In genomic region chr17:67441052-67441738, GRCh38 we compare ENCODE assay signal across 8 cellular contexts.
DNase-seq lines count a peak whose midpoint lies in the region; ATAC-seq, FAIRE-seq and TF ChIP-seq lines count a peak whose summit lies in the region.

No MANE protein-coding gene starts in this region.

- peaks cover 20% of the 10 kb centered on the region for H3K4me1 Mint-ChIP-seq in astrocyte (ENCODE audit: low read depth, unreplicated experiment)

- H4K20me1 ChIP-seq in astrocyte (ENCODE audit: insufficient read depth, low read length), result no peaks in the 10 kb centered on the region

- peak overlapping the region; percentile 71 for H3K9ac ChIP-seq in astrocyte (ENCODE audit: low read length)

- DNase-seq in T-helper 2 cell (peak; percentile 19 to 93 (median 55)), astrocyte (ENCODE audit: low read depth) (peak; percentile 76), lung microvascular endothelial cell (ENCODE audit: low read depth in 2 of 2) (peak; percentile 72 to 85), NCI-H2171 (lab: John Stamatoyannopoulos, UW) (no peak)
- peak; percentile 54 to 63 for DNase-seq in stimulated activated CD8-positive, alpha-beta memory T cell treated with anti-CD3 and anti-CD28 coated beads, Interleukin-2, amount 100 ng/mL, for 1 hour (ENCODE audit: low read depth in 2 of 2)

- peak overlapping the region; percentile 85 for H3K4me2 ChIP-seq in astrocyte (ENCODE audit: low read length)

- TF ChIP-seq CTCF in astrocyte (IDR thresholded peaks at IDR 0.05; ENCODE audit: insufficient read depth, low read depth, low read length), result no peak

- H3K27me3 ChIP-seq in astrocyte (ENCODE audit: insufficient read depth, low read length), result no peaks in the 10 kb centered on the region

- no peaks in the 10 kb centered on the region for H3K36me3 ChIP-seq in astrocyte (ENCODE audit: insufficient read depth, low read length)

- ATAC-seq in HG02870 (IDR thresholded peaks at IDR 0.05; ENCODE audit: unreplicated experiment), result peak; percentile 59
- ATAC-seq in HG03442 (IDR thresholded peaks at IDR 0.05; ENCODE audit: unreplicated experiment), result no peak
- no peak for ATAC-seq in HG03378 (IDR thresholded peaks at IDR 0.05; ENCODE audit: unreplicated experiment)

- H3K27ac Mint-ChIP-seq in astrocyte (ENCODE audit: unreplicated experiment), result peak overlapping the region; percentile 43

- peak; percentile 82 for FAIRE-seq in astrocyte (lab: Jason Lieb, UNC)

- no peaks in the 10 kb centered on the region for H3K36me3 Mint-ChIP-seq in astrocyte (ENCODE audit: low read depth, unreplicated experiment)

- H3K9me3 Mint-ChIP-seq in astrocyte (ENCODE audit: unreplicated experiment), result no peaks in the 10 kb centered on the region

- peak overlapping the region; percentile 61 for H2AFZ ChIP-seq in astrocyte (ENCODE audit: low read depth, low read length)

- no peaks in the 10 kb centered on the region for H3K27me3 Mint-ChIP-seq in astrocyte (ENCODE audit: low read depth, unreplicated experiment)

- peak overlapping the region; percentile 57 for H3K4me3 ChIP-seq in astrocyte (ENCODE audit: insufficient read depth, low read depth, low read length)

- H3K4me1 ChIP-seq in astrocyte (ENCODE audit: insufficient read depth, low read length), result peaks cover 13% of the 10 kb centered on the region

- no peaks in the 10 kb centered on the region for H3K9me3 ChIP-seq in astrocyte (ENCODE audit: insufficient read depth, low read depth, low read length)

- peak overlapping the region; percentile 59 for H3K27ac ChIP-seq in astrocyte (ENCODE audit: low read depth, low read length)

- peak overlapping the region; percentile 34 for H3K4me3 Mint-ChIP-seq in astrocyte (ENCODE audit: unreplicated experiment)

- H3K79me2 ChIP-seq in astrocyte (ENCODE audit: insufficient read depth, low read length), result no peaks in the 10 kb centered on the region
